In genomic region chr22:34493471-34493870, GRCh38 we compare ENCODE assay signal across 20 cellular contexts.
"Had no signal": no experiment of that assay in that cellular context is flagged by ENCODE, and none has a peak within 500 bp of the region (broad histone marks: within the 10 kb centered on the region; RNA-seq: fewer than 3 reads in every experiment).

No MANE protein-coding gene starts in this region.

- H3K4me3 Mint-ChIP-seq: immature natural killer cell, mesothelial cell of epicardium, naive B cell had no signal

- H3K4me1 Mint-ChIP-seq: immature natural killer cell, naive B cell had no signal

- H3K27me3 ChIP-seq: esophagus muscularis mucosa, foreskin keratinocyte, heart right ventricle, left lung had no signal

- H3K36me3 ChIP-seq: esophagus muscularis mucosa, gastroesophageal sphincter, heart right ventricle, left lung, lower lobe of right lung had no signal

- ATAC-seq: foreskin keratinocyte, gastroesophageal sphincter, heart right ventricle, left lung, left ventricle myocardium superior, lower lobe of right lung had no signal

- H3K27ac Mint-ChIP-seq: immature natural killer cell, mesothelial cell of epicardium had no signal

- H3K27ac ChIP-seq: coronary artery, dorsolateral prefrontal cortex, esophagus muscularis mucosa, foreskin keratinocyte, gastroesophageal sphincter, heart right ventricle, left lung, lower lobe of right lung had no signal

- H3K4me3 ChIP-seq: coronary artery, dorsolateral prefrontal cortex, esophagus muscularis mucosa, gastroesophageal sphincter, heart right ventricle, left lung, lower lobe of right lung had no signal

- H3K4me1 ChIP-seq: esophagus muscularis mucosa, foreskin keratinocyte, gastroesophageal sphincter, heart right ventricle, left lung, lower lobe of right lung had no signal

- DNase-seq: dermis blood vessel endothelial cell; dorsolateral prefrontal cortex; effector CD4-positive, alpha-beta T cell; effector memory CD4-positive, alpha-beta T cell; foreskin keratinocyte; glutamatergic neuron; head of caudate nucleus; heart right ventricle; hypothalamus; immature natural killer cell; islet precursor cell; left lung; left ventricle myocardium superior; lower lobe of right lung; mesenchymal stem cell; naive B cell had no signal

- H3K9me3 ChIP-seq: lower lobe of right lung had no signal
